ENCODE assay signal across 8 cellular contexts in genomic region chr10:6204063-6204340, GRCh38. TPM values are rescaled to one million over a fixed set of nuclear protein-coding genes. Genes with fewer than 3 reads are reported as not detected.
DNase-seq lines count a peak whose midpoint lies in the region; ATAC-seq and TF ChIP-seq lines count a peak whose summit lies in the region.

No MANE protein-coding gene starts in this region.

- peaks cover 17% of the 10 kb centered on the region for H3K79me1 ChIP-seq in mesendoderm (ENCODE audit: low read length)

- no peak overlapping the region for H2BK15ac ChIP-seq in mesendoderm (replicated peaks; ENCODE audit: low read depth)

- TF ChIP-seq CTCF in HEK293 (tag by site-specific recombination; IDR thresholded peaks at IDR 0.05) (no peak), dorsolateral prefrontal cortex (IDR thresholded peaks at IDR 0.05 in 54 of 56, conservative IDR thresholded peaks at IDR 0.05 in 2 of 56; ENCODE audit: low read depth in 1 of 56, partially characterized antibody in 56 of 56) (no peak)

- no peak overlapping the region for H3K27ac ChIP-seq in HEK293 (ENCODE audit: extremely low read depth, low read depth, low read length)
- peak overlapping the region; percentile 4 to 99 (median 95) for H3K27ac ChIP-seq in dorsolateral prefrontal cortex
- no peak overlapping the region for H3K27ac ChIP-seq in mesendoderm (ENCODE audit: low read depth, low read length)

- H3K56ac ChIP-seq in mesendoderm (ENCODE audit: low read length): peak overlapping the region; percentile 77

- H3K18ac ChIP-seq in mesendoderm (ENCODE audit: low read length): peak overlapping the region; percentile 33

- H3K9me3 ChIP-seq in HEK293 (ENCODE audit: control insufficient read depth, insufficient read depth, low read depth, low read length): no peaks in the 10 kb centered on the region

- POLR2A ChIA-PET in HEK293 (lab: Yijun Ruan, JAX): interaction anchor here (1.1 to 5.1 kb wide), 2 partner anchors 40 to 197 kb away, joined by 3 to 92 read pairs; no protein-coding TSS in a partner anchor

- H3K4me1 Mint-ChIP-seq in activated CD4-positive, alpha-beta T cell treated with anti-CD3 and anti-CD28 coated beads, Interleukin-2, amount 10 ng/mL, durations not matched to agents 24 days and 14 days: peaks cover 43% of the 10 kb centered on the region

- H2BK120ac ChIP-seq in mesendoderm (ENCODE audit: low read depth, low read length): no peak overlapping the region

- no peak overlapping the region for H2BK5ac ChIP-seq in mesendoderm (ENCODE audit: low read length)

- no CpG with 5 or more reads among the region's 28 CpGs for WGBS in mesendoderm (ENCODE audit: extremely low coverage, insufficient coverage, low lambda C conversion rate)

- H4K8ac ChIP-seq in mesendoderm (ENCODE audit: low read depth, low read length): no peak overlapping the region

- H3K36me3 ChIP-seq in HEK293 (ENCODE audit: control insufficient read depth in 2 of 2, insufficient read depth in 1 of 2, low read length in 2 of 2) (no peaks in the 10 kb centered on the region), mesendoderm (ENCODE audit: control insufficient read depth, insufficient read depth, low read length) (peaks cover 2% of the 10 kb centered on the region)

- DNase-seq in activated CD4-positive, alpha-beta T cell treated with anti-CD3 and anti-CD28 coated beads, Interleukin-2, amount 10 ng/mL, durations not matched to agents 24 days and 14 days: peak; percentile 90
- DNase-seq in dorsolateral prefrontal cortex (peak in 1 of 10 donors; percentile 52), mesendoderm (peak; percentile 40), OCI-M2 (lab: John Stamatoyannopoulos, UW; ENCODE audit: unreplicated experiment) (no peak)
- DNase-seq in stimulated activated CD8-positive, alpha-beta memory T cell treated with anti-CD3 and anti-CD28 coated beads, Interleukin-7, amount 100 ng/mL, for 1 hour (ENCODE audit: low read depth in 2 of 2): peak; percentile 26 to 31

- no peak overlapping the region for H3K23ac ChIP-seq in mesendoderm (ENCODE audit: low read length)

- H3K9me3 Mint-ChIP-seq in activated CD4-positive, alpha-beta T cell treated with anti-CD3 and anti-CD28 coated beads, Interleukin-2, amount 10 ng/mL, durations not matched to agents 24 days and 14 days: no peaks in the 10 kb centered on the region

- peak overlapping the region; percentile 58 for H3K4me2 ChIP-seq in mesendoderm (ENCODE audit: low read length)

- H3K27ac Mint-ChIP-seq in activated CD4-positive, alpha-beta T cell treated with anti-CD3 and anti-CD28 coated beads, Interleukin-2, amount 10 ng/mL, durations not matched to agents 24 days and 14 days: peak overlapping the region; percentile 92

- H3K27me3 Mint-ChIP-seq in activated CD4-positive, alpha-beta T cell treated with anti-CD3 and anti-CD28 coated beads, Interleukin-2, amount 10 ng/mL, durations not matched to agents 24 days and 14 days: no peaks in the 10 kb centered on the region

- peak overlapping the region; percentile 92 for H3K4me3 Mint-ChIP-seq in activated CD4-positive, alpha-beta T cell treated with anti-CD3 and anti-CD28 coated beads, Interleukin-2, amount 10 ng/mL, durations not matched to agents 24 days and 14 days

- H3K4me3 ChIP-seq in HEK293 (ENCODE audit: low read depth, low read length): peak overlapping the region; percentile 62
- H3K4me3 ChIP-seq in dorsolateral prefrontal cortex: peak overlapping the region; percentile 58 to 99 (median 85)
- peak overlapping the region; percentile 83 for H3K4me3 ChIP-seq in mesendoderm (ENCODE audit: low read length)

- no peak overlapping the region for H3K4ac ChIP-seq in mesendoderm (ENCODE audit: low read depth, low read length)

- peaks cover 20% of the 10 kb centered on the region for H3K79me2 ChIP-seq in mesendoderm (ENCODE audit: control insufficient read depth, insufficient read depth, low read length)

- H4K5ac ChIP-seq in mesendoderm (ENCODE audit: low read length): no peak overlapping the region

- ATAC-seq in GM18867 (IDR thresholded peaks at IDR 0.05; ENCODE audit: unreplicated experiment) (no peak), HG02759 (IDR thresholded peaks at IDR 0.05; ENCODE audit: unreplicated experiment) (no peak)

- H2AK5ac ChIP-seq in mesendoderm (ENCODE audit: low read length): no peak overlapping the region

- H3K9ac ChIP-seq in mesendoderm (ENCODE audit: low read length): peak overlapping the region; percentile 83

- H3K36me3 Mint-ChIP-seq in activated CD4-positive, alpha-beta T cell treated with anti-CD3 and anti-CD28 coated beads, Interleukin-2, amount 10 ng/mL, durations not matched to agents 24 days and 14 days (ENCODE audit: low read depth): peaks cover 17% of the 10 kb centered on the region

- no peaks in the 10 kb centered on the region for H3K27me3 ChIP-seq in dorsolateral prefrontal cortex
- H3K27me3 ChIP-seq in mesendoderm (ENCODE audit: insufficient read depth, low read length, poor library complexity): peaks cover 15% of the 10 kb centered on the region

- CTCF ChIA-PET in HEK293 (lab: Yijun Ruan, JAX): interaction anchor here (0.6 to 2.2 kb wide), 2 partner anchors 198 to 403 kb away, joined by 3 to 9 read pairs; no protein-coding TSS in a partner anchor

- H3K4me1 ChIP-seq in HEK293 (ENCODE audit: control insufficient read depth, insufficient read depth, low read length) (peaks cover 20% of the 10 kb centered on the region), mesendoderm (ENCODE audit: control insufficient read depth, low read depth, low read length) (peaks cover 6% of the 10 kb centered on the region)

- intact Hi-C loops in activated CD4-positive, alpha-beta T cell treated with anti-CD3 and anti-CD28 coated beads, Interleukin-2, amount 10 ng/mL, durations not matched to agents 24 days and 14 days (cut with micrococcal nuclease): loop anchor here (5.0 kb wide), 3 partner anchors 88 to 463 kb away; partner anchors contain the start of gene PRKCQ
- intact Hi-C loops in dorsolateral prefrontal cortex (cut with DNase I): loop anchor here (5.0 to 10.0 kb wide), 6 partner anchors 59 to 259 kb away; partner anchors contain the start of gene RBM17 (in 1 of the 2)

TF ChIP-seq in HEK293, 187 proteins besides CTCF, POLR2A, EP300 and RAD21:
- TF ChIP-seq ZNF274 (IDR thresholded peaks at IDR 0.05; ENCODE audit: low read length) (no peak), ZNF274 (tag by site-specific recombination; IDR thresholded peaks at IDR 0.05; ENCODE audit: borderline replicate concordance) (no peak), ZNF366 (tag by site-specific recombination; conservative IDR thresholded peaks at IDR 0.05) (no peak), SP2 (tag by site-specific recombination; IDR thresholded peaks at IDR 0.05) (peak; percentile 55), EGR2 (tag by site-specific recombination; IDR thresholded peaks at IDR 0.05; ENCODE audit: low read depth) (peak; percentile 39; the same call in 1 of the 2 replicates), ZNF416 (tag by site-specific recombination; IDR thresholded peaks at IDR 0.05) (no peak), KLF9 (tag by site-specific recombination; IDR thresholded peaks at IDR 0.05; ENCODE audit: low read depth) (peak; percentile 51; the same call in 1 of the 2 replicates), ZNF16 (tag by site-specific recombination; IDR thresholded peaks at IDR 0.05; ENCODE audit: low read depth) (no peak), SCRT2 (tag by site-specific recombination; IDR thresholded peaks at IDR 0.05) (no peak), ZFP37 (tag by site-specific recombination; IDR thresholded peaks at IDR 0.05) (no peak), PATZ1 (tag by site-specific recombination; IDR thresholded peaks at IDR 0.05) (peak; percentile 2; the same call in 1 of the 2 replicates), ZNF175 (tag by site-specific recombination; IDR thresholded peaks at IDR 0.05) (no peak)

RNA-seq across cellular contexts. Expression of gene PFKFB3, which starts 1.3 kb away (rescaled TPM):
- total RNA-seq in activated CD4-positive, alpha-beta T cell treated with anti-CD3 and anti-CD28 coated beads, Interleukin-2, amount 10 ng/mL, durations not matched to agents 24 days and 14 days: 108 TPM in 2 replicates
- 100 to 1,000 TPM in 97 of 120 experiments, 10 to 100 TPM in 23; 82.4 to 323 (median 122) TPM for total RNA-seq in dorsolateral prefrontal cortex
- 18.7 TPM for polyA plus RNA-seq in mesendoderm (2013, experiment 1 of 2)
- polyA plus RNA-seq in mesendoderm (2013, experiment 2 of 2): 18.7 TPM

Comparison
In these comparisons a context has a peak if more than half of its experiments do, and no peak if none do; other contexts are left out.
1. H3K27ac ChIP-seq: peak in dorsolateral prefrontal cortex (59 of 59); none in HEK293 (single experiment) and mesendoderm (single experiment).
2. Peak in every context shown above with its lines, with median percentiles within 50 percentile points of each other: H3K4me3 ChIP-seq.